9 cellular contexts compared by ENCODE assay signal in the genomic region with DNA sequence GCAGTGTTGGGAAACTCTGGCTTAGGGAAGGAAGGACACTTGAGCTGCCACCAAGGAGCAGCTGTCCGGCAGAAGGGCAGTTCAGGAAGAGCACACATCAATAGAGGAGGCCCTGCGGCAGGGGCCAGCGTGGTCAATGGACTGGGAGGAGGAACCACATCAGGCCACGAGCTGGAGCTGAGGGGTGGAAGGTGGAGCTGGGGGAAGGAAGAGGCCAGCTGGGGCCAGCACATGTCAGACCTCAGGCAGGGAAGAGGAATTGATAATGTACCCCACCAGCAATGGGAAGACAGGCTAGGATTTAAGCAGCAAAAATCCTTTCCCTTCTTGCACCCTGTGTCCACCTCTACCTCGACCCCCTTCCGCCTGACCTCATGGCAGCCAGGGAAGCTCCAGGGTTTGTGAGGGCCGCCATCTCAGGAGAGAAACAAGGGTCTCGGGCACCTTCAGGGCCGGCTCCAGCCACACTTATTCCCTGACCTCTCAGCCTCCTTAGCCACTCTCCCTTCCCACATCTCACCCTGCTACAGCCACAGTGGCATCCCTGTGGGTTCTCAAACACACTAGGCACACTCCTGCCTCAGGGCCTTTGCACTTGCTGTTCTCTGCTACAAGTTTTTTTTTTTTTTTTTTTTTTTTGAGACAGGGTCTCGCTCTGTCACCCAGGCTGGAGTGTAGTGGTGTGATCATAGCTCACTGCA.
DNase-seq lines count a peak whose midpoint lies in the region; ATAC-seq lines count a peak whose summit lies in the region.
"Had no signal": no experiment of that assay in that cellular context is flagged by ENCODE, and none has a peak within 500 bp of the region (broad histone marks: within the 10 kb centered on the region; RNA-seq: fewer than 3 reads in every experiment).

No MANE protein-coding gene starts in this region.

- DNase-seq in T-helper 2 cell treated with Interferon-gamma antibody and Interleukin-4, amounts not matched to agents 5 μg/mL and 100 μg/mL, for 36 hours (ENCODE audit: low spot score) = no peak
- DNase-seq in T-helper 2 cell = no peak
- no peak for DNase-seq in T-helper 17 cell
- peak; percentile 66 for DNase-seq in cardiac septum (ENCODE audit: low spot score)
- no peak for DNase-seq in sciatic nerve (ENCODE audit: low spot score)
- DNase-seq: NCI-H1436 treated with DMSO at 0.1 percent for 48 hours had no signal

- no peaks in the 10 kb centered on the region for H3K36me3 Mint-ChIP-seq in T-helper 2 cell treated with Interferon-gamma antibody and Interleukin-4, amounts not matched to agents 5 μg/mL and 100 μg/mL, for 36 hours (ENCODE audit: low read depth)
- H3K36me3 Mint-ChIP-seq in T-helper 17 cell (ENCODE audit: low read depth) = no peaks in the 10 kb centered on the region

- H3K27me3 Mint-ChIP-seq in T-helper 2 cell treated with Interferon-gamma antibody and Interleukin-4, amounts not matched to agents 5 μg/mL and 100 μg/mL, for 36 hours (ENCODE audit: low read depth) = no peaks in the 10 kb centered on the region
- no peaks in the 10 kb centered on the region for H3K27me3 Mint-ChIP-seq in T-helper 17 cell

- H3K9me3 Mint-ChIP-seq in T-helper 2 cell treated with Interferon-gamma antibody and Interleukin-4, amounts not matched to agents 5 μg/mL and 100 μg/mL, for 36 hours = no peaks in the 10 kb centered on the region

- peaks cover 37% of the 10 kb centered on the region for H3K4me1 Mint-ChIP-seq in T-helper 2 cell treated with Interferon-gamma antibody and Interleukin-4, amounts not matched to agents 5 μg/mL and 100 μg/mL, for 36 hours (ENCODE audit: low read depth)
- H3K4me1 Mint-ChIP-seq in T-helper 17 cell = peaks cover 26% of the 10 kb centered on the region

- peak overlapping the region; percentile 83 for H3K4me3 Mint-ChIP-seq in T-helper 2 cell treated with Interferon-gamma antibody and Interleukin-4, amounts not matched to agents 5 μg/mL and 100 μg/mL, for 36 hours
- peak overlapping the region; percentile 81 for H3K4me3 Mint-ChIP-seq in T-helper 17 cell

- H3K9me3 ChIP-seq in T-helper 17 cell (ENCODE audit: control insufficient read depth, low read length, poor library complexity, severe bottlenecking) = no peaks in the 10 kb centered on the region

- intact Hi-C loops in cardiac septum (cut with DNase I) (no loop called here), sciatic nerve (cut with DNase I) (no loop called here)

- no peak for ATAC-seq in T-helper 17 cell
- peak; percentile 70 for ATAC-seq in sciatic nerve
- ATAC-seq in HG02642 (IDR thresholded peaks at IDR 0.05; ENCODE audit: poor library complexity, unreplicated experiment) = no peak
- ATAC-seq in HG03139 (IDR thresholded peaks at IDR 0.05; ENCODE audit: unreplicated experiment) = no peak
- no peak for ATAC-seq in GM21447 (IDR thresholded peaks at IDR 0.05; ENCODE audit: unreplicated experiment)

- H3K27ac Mint-ChIP-seq in T-helper 2 cell treated with Interferon-gamma antibody and Interleukin-4, amounts not matched to agents 5 μg/mL and 100 μg/mL, for 36 hours = peak overlapping the region; percentile 84
- H3K27ac Mint-ChIP-seq in T-helper 17 cell = peak overlapping the region; percentile 81
